Comparison of ENCODE assay signal across 18 cellular contexts in genomic region chr10:110612073-110612472, GRCh38. TPM values are rescaled to one million over a fixed set of nuclear protein-coding genes. Genes with fewer than 3 reads are reported as not detected.
A peak's percentile ranks its signal among the peaks of the same experiment; 100 is the strongest.
DNase-seq lines count a peak whose midpoint lies in the region; ATAC-seq and TF ChIP-seq lines count a peak whose summit lies in the region.
"Had no signal": no experiment of that assay in that cellular context is flagged by ENCODE, and none has a peak within 500 bp of the region (broad histone marks: within the 10 kb centered on the region; RNA-seq: fewer than 3 reads in every experiment).

No MANE protein-coding gene starts in this region.

- peak overlapping the region; percentile 74 for H3K9ac ChIP-seq in OCI-LY1 (ENCODE audit: low read length)
- H3K9ac ChIP-seq: parathyroid adenoma had no signal

- H3K27ac Mint-ChIP-seq in activated CD4-positive, alpha-beta T cell treated with anti-CD3 and anti-CD28 coated beads for 36 hours: no peak overlapping the region
- H3K27ac Mint-ChIP-seq: activated T-helper 1 cell treated with anti-CD3 and anti-CD28 coated beads, Interleukin-12 subunit alpha, Interleukin-12 subunit beta, Interleukin-2, Interleukin-4 antibody, amounts not matched to agents 30 ng/mL and 10 ng/mL and 1 ng/mL, durations not matched to agents 14 hours and 24 hours and 36 hours; T-helper 1 cell treated with Interleukin-12 subunit alpha and Interleukin-12 subunit beta and Interleukin-4 antibody, amounts not matched to agents 30 μg/mL and 1 μg/mL, for 36 hours had no signal

- no peaks in the 10 kb centered on the region for H3K9me2 ChIP-seq in OCI-LY1 (ENCODE audit: low read depth, low read length)

- H3K27me3 ChIP-seq in OCI-LY1 (ENCODE audit: insufficient read depth, low read length) (no peaks in the 10 kb centered on the region), WERI-Rb-1 (ENCODE audit: insufficient read depth, low read depth, severe bottlenecking) (no peaks in the 10 kb centered on the region)
- H3K27me3 ChIP-seq: heart right ventricle had no signal

- H3K4me1 Mint-ChIP-seq in activated CD4-positive, alpha-beta T cell treated with anti-CD3 and anti-CD28 coated beads for 36 hours: peaks cover 49% of the 10 kb centered on the region

- H3K4me3 ChIP-seq in OCI-LY1 (ENCODE audit: low read depth, low read length, poor library complexity, severe bottlenecking) (peak overlapping the region; percentile 71), WERI-Rb-1 (ENCODE audit: low read depth, low read length) (no peak overlapping the region)
- H3K4me3 ChIP-seq: heart right ventricle, PC-9 had no signal

- H4K20me1 ChIP-seq in OCI-LY1 (ENCODE audit: insufficient read depth, low read length): no peaks in the 10 kb centered on the region

- TF ChIP-seq CTCF in OCI-LY1 (IDR thresholded peaks at IDR 0.05; ENCODE audit: low read length) (no peak), WERI-Rb-1 (IDR thresholded peaks at IDR 0.05; ENCODE audit: low read depth, low read length) (no peak)

- H3K36me3 ChIP-seq in OCI-LY1 (ENCODE audit: insufficient read depth, low read length): peaks cover 46% of the 10 kb centered on the region
- no peaks in the 10 kb centered on the region for H3K36me3 ChIP-seq in WERI-Rb-1

- H2AFZ ChIP-seq in OCI-LY1 (ENCODE audit: low read length): no peak overlapping the region
- H2AFZ ChIP-seq: parathyroid adenoma, PC-9 had no signal

- no peaks in the 10 kb centered on the region for H3K36me3 Mint-ChIP-seq in activated CD4-positive, alpha-beta T cell treated with anti-CD3 and anti-CD28 coated beads for 36 hours (ENCODE audit: low read depth)
- H3K36me3 Mint-ChIP-seq: CD4-positive, alpha-beta memory T cell had no signal

- CTCF ChIA-PET in activated CD4-positive, alpha-beta T cell treated with anti-CD3 and anti-CD28 coated beads for 36 hours (lab: Charles Lee): interaction anchor here (0.6 to 3.6 kb wide), 6 partner anchors 11 to 305 kb away, joined by 3 to 33 read pairs (median 8); no protein-coding TSS in a partner anchor

- POLR2A ChIA-PET in activated CD4-positive, alpha-beta T cell treated with anti-CD3 and anti-CD28 coated beads for 36 hours (lab: Charles Lee): no interaction called here

- intact Hi-C loops in activated CD4-positive, alpha-beta T cell treated with anti-CD3 and anti-CD28 coated beads for 36 hours (cut with DNase I, micrococcal nuclease): loop anchor here (5.0 to 10.0 kb wide), 6 partner anchors 110 to 1533 kb away; no protein-coding TSS in a partner anchor
- intact Hi-C loops in cardiac septum (cut with DNase I): loop anchor here (5.0 to 10.0 kb wide), 2 partner anchors 70 to 283 kb away; no protein-coding TSS in a partner anchor

- H3K9me3 ChIP-seq in OCI-LY1 (ENCODE audit: low read length) (no peaks in the 10 kb centered on the region), WERI-Rb-1 (ENCODE audit: severe bottlenecking) (no peaks in the 10 kb centered on the region)
- H3K9me3 ChIP-seq: heart right ventricle had no signal

- H3K27ac ChIP-seq in OCI-LY1 (ENCODE audit: low read depth, low read length, poor library complexity, severe bottlenecking): peak overlapping the region; percentile 95
- H3K27ac ChIP-seq in WERI-Rb-1: no peak overlapping the region
- H3K27ac ChIP-seq: heart right ventricle, parathyroid adenoma, PC-9 had no signal

- H3F3A ChIP-seq in OCI-LY1 (ENCODE audit: insufficient read depth, low read length): peaks cover 6% of the 10 kb centered on the region; the same call in 1 of the 2 replicates

- H3K4me3 Mint-ChIP-seq in activated CD4-positive, alpha-beta T cell treated with anti-CD3 and anti-CD28 coated beads for 36 hours: no peak overlapping the region
- H3K4me3 Mint-ChIP-seq: activated T-helper 1 cell treated with anti-CD3 and anti-CD28 coated beads, Interleukin-12 subunit alpha, Interleukin-12 subunit beta, Interleukin-2, Interleukin-4 antibody, amounts not matched to agents 30 ng/mL and 10 ng/mL and 1 ng/mL, durations not matched to agents 14 hours and 24 hours and 36 hours; CD4-positive, alpha-beta memory T cell; T-helper 1 cell treated with Interleukin-12 subunit alpha and Interleukin-12 subunit beta and Interleukin-4 antibody, amounts not matched to agents 30 μg/mL and 1 μg/mL, for 36 hours had no signal

- peak overlapping the region; percentile 84 for H3K4me2 ChIP-seq in OCI-LY1 (ENCODE audit: low read length)
- H3K4me2 ChIP-seq: PC-9 had no signal

- peak; percentile 46 for ATAC-seq in HG02678 (IDR thresholded peaks at IDR 0.05; ENCODE audit: unreplicated experiment)
- ATAC-seq in stimulated activated naive CD8-positive, alpha-beta T cell treated with anti-CD3 and anti-CD28 coated beads, Interleukin-15, Interleukin-2, amounts not matched to agents 100 U/mL and 50 U/mL, for 24 hours: peak; percentile 30
- ATAC-seq in activated CD4-positive, alpha-beta T cell treated with anti-CD3 and anti-CD28 coated beads for 36 hours: no peak
- ATAC-seq: heart right ventricle had no signal

- H3K4me1 ChIP-seq in OCI-LY1 (ENCODE audit: insufficient read depth, low read length, severe bottlenecking): peaks cover 86% of the 10 kb centered on the region
- H3K4me1 ChIP-seq: parathyroid adenoma had no signal

- peaks cover 30% of the 10 kb centered on the region for H3K79me2 ChIP-seq in OCI-LY1 (ENCODE audit: insufficient read depth, low read length)
- H3K79me2 ChIP-seq: parathyroid adenoma had no signal

- no peaks in the 10 kb centered on the region for H3K9me3 Mint-ChIP-seq in activated CD4-positive, alpha-beta T cell treated with anti-CD3 and anti-CD28 coated beads for 36 hours (ENCODE audit: low read depth)
- H3K9me3 Mint-ChIP-seq: activated T-helper 1 cell treated with anti-CD3 and anti-CD28 coated beads, Interleukin-12 subunit alpha, Interleukin-12 subunit beta, Interleukin-2, Interleukin-4 antibody, amounts not matched to agents 30 ng/mL and 10 ng/mL and 1 ng/mL, durations not matched to agents 14 hours and 24 hours and 36 hours; T-helper 1 cell treated with Interleukin-12 subunit alpha and Interleukin-12 subunit beta and Interleukin-4 antibody, amounts not matched to agents 30 μg/mL and 1 μg/mL, for 36 hours had no signal

- DNase-seq in SIG-M5 treated with dmso at 0.1 percent for 504 hours (lab: John Stamatoyannopoulos, UW; ENCODE audit: unreplicated experiment) (peak; percentile 9), SIG-M5 (lab: John Stamatoyannopoulos, UW) (no peak), WERI-Rb-1 (no peak), cardiac septum (ENCODE audit: low spot score) (no peak)
- no peak for DNase-seq in stimulated activated naive CD8-positive, alpha-beta T cell treated with anti-CD3 and anti-CD28 coated beads, Interleukin-15, Interleukin-2, amounts not matched to agents 100 U/mL and 50 U/mL, for 24 hours
- DNase-seq in activated CD4-positive, alpha-beta T cell treated with anti-CD3 and anti-CD28 coated beads for 36 hours: no peak
- DNase-seq: activated CD4-positive, alpha-beta T cell treated with anti-CD3 and anti-CD28 coated beads, Interleukin-2, amount 50 U/mL, for 1 hour; anterior cingulate cortex; CD4-positive, alpha-beta memory T cell; cortex of kidney; heart right ventricle; PC-9; substantia nigra had no signal

- no peaks in the 10 kb centered on the region for H3K27me3 Mint-ChIP-seq in activated CD4-positive, alpha-beta T cell treated with anti-CD3 and anti-CD28 coated beads for 36 hours
- H3K27me3 Mint-ChIP-seq: CD4-positive, alpha-beta memory T cell had no signal

RNA-seq across cellular contexts. Expression of gene RBM20, which starts 32.1 kb away (rescaled TPM):
- under 1 TPM; 0.05 to 0.40 TPM for total RNA-seq in activated CD4-positive, alpha-beta T cell treated with anti-CD3 and anti-CD28 coated beads for 36 hours
- 105 TPM for total RNA-seq in cardiac septum
- total RNA-seq: activated T-helper 1 cell treated with anti-CD3 and anti-CD28 coated beads, Interleukin-12 subunit alpha, Interleukin-12 subunit beta, Interleukin-2, Interleukin-4 antibody, amounts not matched to agents 30 ng/mL and 10 ng/mL and 1 ng/mL, durations not matched to agents 14 hours and 24 hours and 36 hours; CD4-positive, alpha-beta memory T cell had no signal

RNA-seq across cellular contexts. Expression of gene SMC3, which starts 44.6 kb away (rescaled TPM):
- 10 to 100 TPM; 76.8 to 83.5 TPM for total RNA-seq in activated CD4-positive, alpha-beta T cell treated with anti-CD3 and anti-CD28 coated beads for 36 hours
- 21.3 TPM for total RNA-seq in cardiac septum

Comparison
In these comparisons a context has a peak if more than half of its experiments do, and no peak if none do; other contexts are left out.
1. RNA of gene RBM20, which starts 32.1 kb away (total RNA-seq): 105 TPM in cardiac septum (single experiment); 0.05 to 0.40 TPM in activated CD4-positive, alpha-beta T cell treated with anti-CD3 and anti-CD28 coated beads for 36 hours; every median in the first group is over 10 times any median in the second.